In genomic region chr17:61699694-61700093, GRCh38 we compare ENCODE assay signal across 10 cellular contexts.
"Had no signal": no experiment of that assay in that cellular context is flagged by ENCODE, and none has a peak within 500 bp of the region (broad histone marks: within the 10 kb centered on the region; RNA-seq: fewer than 3 reads in every experiment).

No MANE protein-coding gene starts in this region.

- FAIRE-seq: H1, K562 had no signal

- H2AFZ ChIP-seq: GM23338 had no signal

- DNase-seq: H7, HFFc6, IMR-90, KG1 had no signal

- H3K4me1 ChIP-seq: HAP-1 had no signal

- ATAC-seq: GM23338, HCT116, K562 had no signal

- H3K4me3 ChIP-seq: GM23338, HAP-1, K562 had no signal

- H3K27ac ChIP-seq: HL-60 had no signal

- H3K36me3 ChIP-seq: HAP-1 had no signal

- H3K4me2 ChIP-seq: GM23338 had no signal
